16 cellular contexts compared by ENCODE assay signal in genomic region chr3:13064964-13065363, GRCh38. TPM values are rescaled to one million over a fixed set of nuclear protein-coding genes. Genes with fewer than 3 reads are reported as not detected.
A peak's percentile ranks its signal among the peaks of the same experiment; 100 is the strongest.
DNase-seq lines count a peak whose midpoint lies in the region; ATAC-seq and TF ChIP-seq lines count a peak whose summit lies in the region.
"Had no signal": no experiment of that assay in that cellular context is flagged by ENCODE, and none has a peak within 500 bp of the region (broad histone marks: within the 10 kb centered on the region; RNA-seq: fewer than 3 reads in every experiment).

No MANE protein-coding gene starts in this region.

- TF ChIP-seq RAD21 in SK-N-SH (IDR thresholded peaks at IDR 0.05; ENCODE audit: low read length), result no peak

- no peaks in the 10 kb centered on the region for H3K9me3 ChIP-seq in SK-N-SH
- no peaks in the 10 kb centered on the region for H3K9me3 ChIP-seq in endodermal cell (ENCODE audit: control insufficient read depth, low read length)
- H3K9me3 ChIP-seq: SJSA1 had no signal

- H3K4me2 ChIP-seq in SK-N-SH, result 0 out of 2 replicates have a peak overlapping the region, but pooled peaks have one; percentile 21

- H3K27ac Mint-ChIP-seq in T-helper 2 cell treated with Interferon-gamma antibody and Interleukin-4, amounts not matched to agents 5 μg/mL and 100 μg/mL, for 36 hours, result peak overlapping the region; percentile 21
- peak overlapping the region in 5 of 6 donors; percentile 25 to 96 (median 87) for H3K27ac Mint-ChIP-seq in immature natural killer cell
- peak overlapping the region; percentile 97 for H3K27ac Mint-ChIP-seq in stimulated activated memory B cell treated with anti-CD40 and anti-IgM and Interleukin-4, amounts not matched to agents 10 μg/mL and 1 μg/mL and 100 μg/mL, for 72 hours
- H3K27ac Mint-ChIP-seq in endodermal cell, result no peak overlapping the region
- H3K27ac Mint-ChIP-seq in naive thymus-derived CD8-positive, alpha-beta T cell, result peak overlapping the region in 3 of 10 donors; percentile 9 to 37 (median 21)

- peaks cover 0 to 44% of the 10 kb centered on the region in 2 experiments; a peak in 1 of 4 replicates for H3K4me1 ChIP-seq in SK-N-SH (ENCODE audit: control insufficient read depth in 1 of 2, insufficient read depth in 2 of 2, low read depth in 1 of 2, low read length in 1 of 2)
- H3K4me1 ChIP-seq in endodermal cell (ENCODE audit: control insufficient read depth, insufficient read depth, low read length), result no peaks in the 10 kb centered on the region
- H3K4me1 ChIP-seq: SJSA1 had no signal

- H4K20me1 ChIP-seq in SK-N-SH (ENCODE audit: insufficient read depth), result no peaks in the 10 kb centered on the region

- no peaks in the 10 kb centered on the region for H3K79me2 ChIP-seq in SK-N-SH (ENCODE audit: insufficient read depth)

- CTCF ChIA-PET in SK-N-SH (lab: Yijun Ruan, JAX), result interaction anchor here (1.9 to 3.4 kb wide), 2 partner anchors 27 to 44 kb away, joined by 5 to 11 read pairs; no protein-coding TSS in a partner anchor

- ATAC-seq in stimulated activated memory B cell treated with anti-CD40 and anti-IgM and Interleukin-4, amounts not matched to agents 10 μg/mL and 1 μg/mL and 100 μg/mL, for 72 hours, result no peak
- ATAC-seq in naive thymus-derived CD8-positive, alpha-beta T cell, result no peak
- ATAC-seq in HG03097 (IDR thresholded peaks at IDR 0.05; ENCODE audit: low FRiP score, unreplicated experiment), result no peak

- peaks cover 19% of the 10 kb centered on the region for H3K4me1 Mint-ChIP-seq in T-helper 2 cell treated with Interferon-gamma antibody and Interleukin-4, amounts not matched to agents 5 μg/mL and 100 μg/mL, for 36 hours (ENCODE audit: low read depth)
- H3K4me1 Mint-ChIP-seq in immature natural killer cell (peaks cover 57 to 64% of the 10 kb centered on the region in 2 donors), endodermal cell (no peaks in the 10 kb centered on the region)
- H3K4me1 Mint-ChIP-seq in stimulated activated memory B cell treated with anti-CD40 and anti-IgM and Interleukin-4, amounts not matched to agents 10 μg/mL and 1 μg/mL and 100 μg/mL, for 72 hours, result peaks cover 68% of the 10 kb centered on the region
- peaks cover 16 to 53% (median 41%) of the 10 kb centered on the region in 4 donors for H3K4me1 Mint-ChIP-seq in naive thymus-derived CD8-positive, alpha-beta T cell

- POLR2A ChIA-PET in SK-N-SH (lab: Yijun Ruan, JAX), result no interaction called here
- POLR2A ChIA-PET in naive thymus-derived CD8-positive, alpha-beta T cell (lab: Charles Lee), result no interaction called here

- TF ChIP-seq CTCF in SK-N-SH (IDR thresholded peaks at IDR 0.05), result no peak
- TF ChIP-seq CTCF in endodermal cell (conservative IDR thresholded peaks at IDR 0.05), result no peak

- H3K4me3 Mint-ChIP-seq in T-helper 2 cell treated with Interferon-gamma antibody and Interleukin-4, amounts not matched to agents 5 μg/mL and 100 μg/mL, for 36 hours, result no peak overlapping the region
- H3K4me3 Mint-ChIP-seq in immature natural killer cell (no peak overlapping the region), endodermal cell (no peak overlapping the region)
- H3K4me3 Mint-ChIP-seq in stimulated activated memory B cell treated with anti-CD40 and anti-IgM and Interleukin-4, amounts not matched to agents 10 μg/mL and 1 μg/mL and 100 μg/mL, for 72 hours, result no peak overlapping the region
- no peak overlapping the region for H3K4me3 Mint-ChIP-seq in naive thymus-derived CD8-positive, alpha-beta T cell

- no peaks in the 10 kb centered on the region for H3K9me2 ChIP-seq in SK-N-SH

- H3F3A ChIP-seq in SK-N-SH (replicated peaks; ENCODE audit: insufficient read depth), result peaks cover 6% of the 10 kb centered on the region

- H3K36me3 ChIP-seq in SK-N-SH (replicated peaks in 1 of 2; ENCODE audit: control insufficient read depth in 1 of 2, insufficient read depth in 2 of 2, low read length in 1 of 2), result no peaks in the 10 kb centered on the region
- no peaks in the 10 kb centered on the region for H3K36me3 ChIP-seq in endodermal cell (ENCODE audit: control insufficient read depth, insufficient read depth, low read length)
- H3K36me3 ChIP-seq: SJSA1 had no signal

- no peaks in the 10 kb centered on the region for H3K9me3 Mint-ChIP-seq in T-helper 2 cell treated with Interferon-gamma antibody and Interleukin-4, amounts not matched to agents 5 μg/mL and 100 μg/mL, for 36 hours
- H3K9me3 Mint-ChIP-seq in immature natural killer cell (no peaks in the 10 kb centered on the region), endodermal cell (no peaks in the 10 kb centered on the region)
- no peaks in the 10 kb centered on the region for H3K9me3 Mint-ChIP-seq in stimulated activated memory B cell treated with anti-CD40 and anti-IgM and Interleukin-4, amounts not matched to agents 10 μg/mL and 1 μg/mL and 100 μg/mL, for 72 hours
- H3K9me3 Mint-ChIP-seq in naive thymus-derived CD8-positive, alpha-beta T cell, result no peaks in the 10 kb centered on the region

- DNase-seq in T-helper 2 cell treated with Interferon-gamma antibody and Interleukin-4, amounts not matched to agents 5 μg/mL and 100 μg/mL, for 36 hours (ENCODE audit: low spot score), result no peak
- DNase-seq in T-helper 2 cell, result no peak
- DNase-seq in SK-N-SH, result no peak
- no peak for DNase-seq in immature natural killer cell
- DNase-seq in endodermal cell, result no peak
- no peak for DNase-seq in naive thymus-derived CD8-positive, alpha-beta T cell
- DNase-seq: MM.1S; NCI-H1105; NCI-H1694 treated with DMSO at 0.1 percent for 48 hours; NCI-H69; NK-92 treated with Interleukin-12 subunit alpha and Interleukin-12 subunit beta, amount 100 ng/mL, for 24 hours had no signal

- H3K9ac ChIP-seq in SK-N-SH (no peak overlapping the region), endodermal cell (ENCODE audit: extremely low read depth, low read length, poor library complexity, severe bottlenecking) (no peak overlapping the region)

- H3K36me3 Mint-ChIP-seq in T-helper 2 cell treated with Interferon-gamma antibody and Interleukin-4, amounts not matched to agents 5 μg/mL and 100 μg/mL, for 36 hours (ENCODE audit: low read depth), result peaks cover 7% of the 10 kb centered on the region
- H3K36me3 Mint-ChIP-seq in immature natural killer cell (peaks cover 0 to 15% (median 13%) of the 10 kb centered on the region in 3 donors), endodermal cell (ENCODE audit: low read depth) (no peaks in the 10 kb centered on the region)
- H3K36me3 Mint-ChIP-seq in stimulated activated memory B cell treated with anti-CD40 and anti-IgM and Interleukin-4, amounts not matched to agents 10 μg/mL and 1 μg/mL and 100 μg/mL, for 72 hours, result peaks cover 17% of the 10 kb centered on the region
- H3K36me3 Mint-ChIP-seq in naive thymus-derived CD8-positive, alpha-beta T cell, result no peaks in the 10 kb centered on the region

- H3K27me3 ChIP-seq in SK-N-SH (ENCODE audit: insufficient read depth) (no peaks in the 10 kb centered on the region), endodermal cell (ENCODE audit: control insufficient read depth, insufficient read depth, low read length, poor library complexity, severe bottlenecking) (no peaks in the 10 kb centered on the region)
- H3K27me3 ChIP-seq: SJSA1 had no signal

- H3K4me3 ChIP-seq in SK-N-SH (ENCODE audit: low read depth in 2 of 2, low read length in 1 of 2), result no peak overlapping the region
- no peak overlapping the region for H3K4me3 ChIP-seq in endodermal cell (ENCODE audit: low read length)
- H3K4me3 ChIP-seq: SJSA1 had no signal

- no peaks in the 10 kb centered on the region for H3K27me3 Mint-ChIP-seq in T-helper 2 cell treated with Interferon-gamma antibody and Interleukin-4, amounts not matched to agents 5 μg/mL and 100 μg/mL, for 36 hours (ENCODE audit: low read depth)
- H3K27me3 Mint-ChIP-seq in immature natural killer cell (ENCODE audit: low read depth in 3 of 3) (peaks cover 2 to 6% (median 2%) of the 10 kb centered on the region in 3 donors), endodermal cell (ENCODE audit: insufficient read depth) (peaks cover 1% of the 10 kb centered on the region)
- H3K27me3 Mint-ChIP-seq in stimulated activated memory B cell treated with anti-CD40 and anti-IgM and Interleukin-4, amounts not matched to agents 10 μg/mL and 1 μg/mL and 100 μg/mL, for 72 hours, result no peaks in the 10 kb centered on the region
- peaks cover 0 to 2% (median 0%) of the 10 kb centered on the region in 5 donors for H3K27me3 Mint-ChIP-seq in naive thymus-derived CD8-positive, alpha-beta T cell

- no peak overlapping the region for H2AFZ ChIP-seq in SK-N-SH (ENCODE audit: low read depth)

- TF ChIP-seq EP300 in SK-N-SH (IDR thresholded peaks at IDR 0.05; ENCODE audit: borderline replicate concordance in 1 of 2, low read depth in 1 of 2, low read length in 1 of 2), result no peak

- peak overlapping the region in 1 of 2 experiments; percentile 53; a peak in 2 of 4 replicates for H3K27ac ChIP-seq in SK-N-SH (ENCODE audit: low read depth in 2 of 2, low read length in 1 of 2)
- no peak overlapping the region for H3K27ac ChIP-seq in endodermal cell (ENCODE audit: low read depth, low read length)
- H3K27ac ChIP-seq: 22Rv1, RWPE1, SJSA1 had no signal

- 30% methylated on average over 3 of the region's 4 CpGs for WGBS in SK-N-SH (ENCODE audit: low lambda C conversion rate)
- 90 to 93% methylated on average over 2 to 4 of the region's 4 CpGs for WGBS in endodermal cell (ENCODE audit: insufficient coverage in 1 of 2, insufficient read length in 1 of 2), 2 experiments

TF ChIP-seq in SK-N-SH, 30 proteins besides CTCF, POLR2A, EP300 and RAD21:
- TF ChIP-seq YY1 (IDR thresholded peaks at IDR 0.05; ENCODE audit: low read depth) (no peak), ELF1 (IDR thresholded peaks at IDR 0.05) (no peak), TAF1 (IDR thresholded peaks at IDR 0.05; ENCODE audit: borderline replicate concordance, low read depth, low read length) (no peak), GATA2 (CRISPR knock-in tag; IDR thresholded peaks at IDR 0.05) (no peak), RCOR1 (IDR thresholded peaks at IDR 0.05; ENCODE audit: low read length) (no peak)
TF ChIP-seq in SK-N-SH: peak in this region for 0.

RNA-seq across cellular contexts. Expression of gene IQSEC1, which starts 8.3 kb away (rescaled TPM):
- polyA plus RNA-seq in SK-N-SH (2012; rRNA removed) (4.4 and 6.2 TPM in 2 replicates), immature natural killer cell (10 to 100 TPM in 2 of 3 donors, 1 to 10 TPM in 1; 9.0 to 40.5 (median 15.3) TPM)
- polyA plus RNA-seq in SK-N-SH (2012; cell fraction: cytosol; rRNA removed), result 4.2 and 5.9 TPM in 2 replicates
- 23.8 and 26.1 TPM in 2 replicates for polyA plus RNA-seq in SK-N-SH (2012; cell fraction: nucleus; rRNA removed)
- 10 to 100 TPM; 22.7 to 24.5 TPM for total RNA-seq in endodermal cell
- polyA plus RNA-seq in endodermal cell (2013, experiment 1 of 2), result 39.0 TPM
- polyA plus RNA-seq in endodermal cell (2013, experiment 2 of 2), result 38.9 TPM
- total RNA-seq in naive thymus-derived CD8-positive, alpha-beta T cell, result 10 to 100 TPM; 43.4 to 47.7 TPM
- 10 to 100 TPM; 13.7 to 23.7 (median 15.7) TPM for polyA plus RNA-seq in naive thymus-derived CD8-positive, alpha-beta T cell
